10 cellular contexts compared by ENCODE assay signal in the genomic region with DNA sequence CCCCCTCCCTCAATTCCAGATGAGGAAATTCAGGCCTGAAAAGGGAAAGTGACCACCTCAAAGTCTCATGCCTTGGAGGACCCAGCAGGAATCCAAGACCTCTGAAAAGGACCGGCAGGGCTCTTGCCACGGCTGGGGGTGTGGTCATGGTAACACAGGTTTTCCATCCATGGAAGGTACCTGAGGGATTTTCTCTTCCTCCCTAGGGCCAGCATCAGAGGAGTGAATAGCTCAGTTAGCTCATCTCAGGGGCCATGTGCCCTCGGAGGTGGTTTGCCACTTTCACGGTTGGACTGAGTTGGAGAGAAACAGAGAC. TPM values are rescaled to one million over a fixed set of nuclear protein-coding genes. Genes with fewer than 3 reads are reported as not detected.
A peak's percentile ranks its signal among the peaks of the same experiment; 100 is the strongest.
DNase-seq lines count a peak whose midpoint lies in the region; ATAC-seq and TF ChIP-seq lines count a peak whose summit lies in the region.
"Had no signal": no experiment of that assay in that cellular context is flagged by ENCODE, and none has a peak within 500 bp of the region (broad histone marks: within the 10 kb centered on the region; RNA-seq: fewer than 3 reads in every experiment).

No MANE protein-coding gene starts in this region.

- H3K9ac ChIP-seq in liver (ENCODE audit: low read depth in 1 of 2, low read length in 2 of 2): peak overlapping the region in 1 of 2 donors; percentile 79

- intact Hi-C loops in heart left ventricle (cut with DNase I) (loop anchor here in 2 of 10 donors (2.0 to 5.0 kb wide), 2 partner anchors 49 to 51 kb away; no protein-coding TSS in a partner anchor), Right ventricle myocardium inferior (cut with DNase I) (no loop called here), upper lobe of right lung (cut with DNase I) (no loop called here)
- intact Hi-C loops in activated CD4-positive, alpha-beta memory T cell treated with anti-CD3 and anti-CD28 coated beads for 36 hours (cut with micrococcal nuclease): loop anchor here (10.0 kb wide), 1 partner anchor 217 kb away; no protein-coding TSS in a partner anchor

- H3K9me3 Mint-ChIP-seq in activated CD4-positive, alpha-beta memory T cell treated with anti-CD3 and anti-CD28 coated beads for 36 hours: no peaks in the 10 kb centered on the region

- H3K27me3 Mint-ChIP-seq in activated CD4-positive, alpha-beta memory T cell treated with anti-CD3 and anti-CD28 coated beads for 36 hours: peaks cover 60% of the 10 kb centered on the region

- 25 to 31% (median 30%) methylated on average over 4 of the region's 4 CpGs for WGBS in heart left ventricle, 4 donors
- WGBS in liver: 37% methylated on average over 4 of the region's 4 CpGs

- no peak for TF ChIP-seq CTCF in heart left ventricle (IDR thresholded peaks at IDR 0.05)
- TF ChIP-seq CTCF in liver (IDR thresholded peaks at IDR 0.05; ENCODE audit: low read depth, low read length, missing input control): no peak
- TF ChIP-seq CTCF in upper lobe of right lung (IDR thresholded peaks at IDR 0.05): no peak

- peak overlapping the region; percentile 75 for H3K4me3 Mint-ChIP-seq in activated CD4-positive, alpha-beta memory T cell treated with anti-CD3 and anti-CD28 coated beads for 36 hours

- no peaks in the 10 kb centered on the region for H3K9me3 ChIP-seq in heart left ventricle
- no peaks in the 10 kb centered on the region for H3K9me3 ChIP-seq in liver (ENCODE audit: control insufficient read depth in 4 of 4, low read length in 3 of 4)
- no peaks in the 10 kb centered on the region for H3K9me3 ChIP-seq in upper lobe of right lung

- TF ChIP-seq POLR2A in heart left ventricle (IDR thresholded peaks at IDR 0.05): no peak

- peaks cover 64% of the 10 kb centered on the region for H3K4me1 Mint-ChIP-seq in activated CD4-positive, alpha-beta memory T cell treated with anti-CD3 and anti-CD28 coated beads for 36 hours (ENCODE audit: low read depth)

- ATAC-seq in heart left ventricle (no peak), Right ventricle myocardium inferior (no peak), upper lobe of right lung (no peak), GM18502 (IDR thresholded peaks at IDR 0.05; ENCODE audit: poor library complexity, unreplicated experiment) (no peak), HG02870 (IDR thresholded peaks at IDR 0.05; ENCODE audit: unreplicated experiment) (no peak)

- DNase-seq in heart left ventricle (no peak), Right ventricle myocardium inferior (ENCODE audit: missing footprints) (no peak), upper lobe of right lung (no peak), NCI-H1417 treated with DMSO at 0.1 percent for 48 hours (lab: John Stamatoyannopoulos, UW) (no peak)
- DNase-seq in activated CD4-positive, alpha-beta memory T cell treated with anti-CD3 and anti-CD28 coated beads for 36 hours: no peak

- H3K36me3 Mint-ChIP-seq in activated CD4-positive, alpha-beta memory T cell treated with anti-CD3 and anti-CD28 coated beads for 36 hours: no peaks in the 10 kb centered on the region

- H3K27ac ChIP-seq in heart left ventricle (peak overlapping the region in 7 of 12 donors; percentile 67 to 91 (median 76)), liver (ENCODE audit: low read depth in 1 of 2, low read length in 2 of 2) (peak overlapping the region in 1 of 2 donors; percentile 43), upper lobe of right lung (peak overlapping the region; percentile 72)

- H3K27me3 ChIP-seq in heart left ventricle (peaks cover 0 to 9% (median 4%) of the 10 kb centered on the region in 9 donors), liver (ENCODE audit: control insufficient read depth in 4 of 4, insufficient read depth in 4 of 4, low read length in 3 of 4) (no peaks in the 10 kb centered on the region), upper lobe of right lung (no peaks in the 10 kb centered on the region)

- H3K27ac Mint-ChIP-seq in activated CD4-positive, alpha-beta memory T cell treated with anti-CD3 and anti-CD28 coated beads for 36 hours: no peak overlapping the region

- no peak for TF ChIP-seq RAD21 in liver (IDR thresholded peaks at IDR 0.05)

- CTCF ChIA-PET in activated CD4-positive, alpha-beta memory T cell treated with anti-CD3 and anti-CD28 coated beads for 36 hours (lab: Charles Lee): interaction anchor here (0.7 to 4.2 kb wide), 3 partner anchors 40 to 363 kb away, joined by 3 to 23 read pairs (median 9); no protein-coding TSS in a partner anchor

- POLR2A ChIA-PET in activated CD4-positive, alpha-beta memory T cell treated with anti-CD3 and anti-CD28 coated beads for 36 hours (lab: Charles Lee): no interaction called here

- peaks cover 0 to 11% (median 0%) of the 10 kb centered on the region in 9 donors for H3K36me3 ChIP-seq in heart left ventricle
- no peaks in the 10 kb centered on the region for H3K36me3 ChIP-seq in liver (ENCODE audit: control insufficient read depth in 4 of 4, insufficient read depth in 3 of 4, low read depth in 1 of 4, low read length in 3 of 4)
- H3K36me3 ChIP-seq in upper lobe of right lung: no peaks in the 10 kb centered on the region

- H3K4me3 ChIP-seq in heart left ventricle (peak overlapping the region; percentile 39 to 81 (median 62)), liver (ENCODE audit: low read depth in 1 of 3, low read length in 3 of 3) (peak overlapping the region; percentile 71 to 89 (median 81)), upper lobe of right lung (peak overlapping the region; percentile 66)

- H3K4me1 ChIP-seq in heart left ventricle: peaks cover 0 to 71% (median 13%) of the 10 kb centered on the region in 12 donors
- peaks cover 0 to 18% (median 7%) of the 10 kb centered on the region in 4 donors for H3K4me1 ChIP-seq in liver (ENCODE audit: control insufficient read depth in 4 of 4, insufficient read depth in 4 of 4, low read length in 3 of 4)
- peaks cover 31% of the 10 kb centered on the region for H3K4me1 ChIP-seq in upper lobe of right lung

TF ChIP-seq in liver, 16 proteins besides CTCF, POLR2A, EP300 and RAD21:
- TF ChIP-seq YY1 (IDR thresholded peaks at IDR 0.05): no peak
- TF ChIP-seq, protein P1, sequence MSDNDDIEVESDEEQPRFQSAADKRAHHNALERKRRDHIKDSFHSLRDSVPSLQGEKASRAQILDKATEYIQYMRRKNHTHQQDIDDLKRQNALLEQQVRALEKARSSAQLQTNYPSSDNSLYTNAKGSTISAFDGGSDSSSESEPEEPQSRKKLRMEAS (IDR thresholded peaks at IDR 0.05): no peak
- no peak for TF ChIP-seq FOXA1 (IDR thresholded peaks at IDR 0.05)
- TF ChIP-seq GABPA (IDR thresholded peaks at IDR 0.05 in 1 of 2, conservative IDR thresholded peaks at IDR 0.05 in 1 of 2): no peak
- no peak for TF ChIP-seq SP1 (IDR thresholded peaks at IDR 0.05)
- no peak for TF ChIP-seq EGR1 (IDR thresholded peaks at IDR 0.05; ENCODE audit: low read depth in 2 of 2)
- TF ChIP-seq, protein P2, sequence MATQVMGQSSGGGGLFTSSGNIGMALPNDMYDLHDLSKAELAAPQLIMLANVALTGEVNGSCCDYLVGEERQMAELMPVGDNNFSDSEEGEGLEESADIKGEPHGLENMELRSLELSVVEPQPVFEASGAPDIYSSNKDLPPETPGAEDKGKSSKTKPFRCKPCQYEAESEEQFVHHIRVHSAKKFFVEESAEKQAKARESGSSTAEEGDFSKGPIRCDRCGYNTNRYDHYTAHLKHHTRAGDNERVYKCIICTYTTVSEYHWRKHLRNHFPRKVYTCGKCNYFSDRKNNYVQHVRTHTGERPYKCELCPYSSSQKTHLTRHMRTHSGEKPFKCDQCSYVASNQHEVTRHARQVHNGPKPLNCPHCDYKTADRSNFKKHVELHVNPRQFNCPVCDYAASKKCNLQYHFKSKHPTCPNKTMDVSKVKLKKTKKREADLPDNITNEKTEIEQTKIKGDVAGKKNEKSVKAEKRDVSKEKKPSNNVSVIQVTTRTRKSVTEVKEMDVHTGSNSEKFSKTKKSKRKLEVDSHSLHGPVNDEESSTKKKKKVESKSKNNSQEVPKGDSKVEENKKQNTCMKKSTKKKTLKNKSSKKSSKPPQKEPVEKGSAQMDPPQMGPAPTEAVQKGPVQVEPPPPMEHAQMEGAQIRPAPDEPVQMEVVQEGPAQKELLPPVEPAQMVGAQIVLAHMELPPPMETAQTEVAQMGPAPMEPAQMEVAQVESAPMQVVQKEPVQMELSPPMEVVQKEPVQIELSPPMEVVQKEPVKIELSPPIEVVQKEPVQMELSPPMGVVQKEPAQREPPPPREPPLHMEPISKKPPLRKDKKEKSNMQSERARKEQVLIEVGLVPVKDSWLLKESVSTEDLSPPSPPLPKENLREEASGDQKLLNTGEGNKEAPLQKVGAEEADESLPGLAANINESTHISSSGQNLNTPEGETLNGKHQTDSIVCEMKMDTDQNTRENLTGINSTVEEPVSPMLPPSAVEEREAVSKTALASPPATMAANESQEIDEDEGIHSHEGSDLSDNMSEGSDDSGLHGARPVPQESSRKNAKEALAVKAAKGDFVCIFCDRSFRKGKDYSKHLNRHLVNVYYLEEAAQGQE (IDR thresholded peaks at IDR 0.05): no peak
- TF ChIP-seq FOXA2 (IDR thresholded peaks at IDR 0.05): no peak

RNA-seq across cellular contexts. Expression of a gene that starts 1.3 kb away (rescaled TPM):
- total RNA-seq in heart left ventricle (10 to 100 TPM in 3 of 9 donors, 1 to 10 TPM in 6; 1.6 to 73.9 (median 8.2) TPM), Right ventricle myocardium inferior (11.0 TPM), liver (1 to 10 TPM; 2.8 to 4.2 TPM), upper lobe of right lung (78.9 TPM)
- polyA plus RNA-seq in heart left ventricle (10 to 100 TPM in 1 of 2 donors, 1 to 10 TPM in 1; 2.6 to 10.8 TPM), liver (1 to 10 TPM; 1.6 to 1.7 TPM)
- total RNA-seq in activated CD4-positive, alpha-beta memory T cell treated with anti-CD3 and anti-CD28 coated beads for 36 hours: 1 to 10 TPM; 1.8 to 3.2 TPM
- total RNA-seq: Daoy had no signal

RNA-seq across cellular contexts. Expression of a gene that starts 59.7 kb away (rescaled TPM):
- total RNA-seq in heart left ventricle (under 1 TPM in 5 of 9 donors, not detected in 4; 0.30 to 0.95 (median 0.34) TPM), Right ventricle myocardium inferior (0.41 TPM), liver (under 1 TPM in 1 of 2 donors, not detected in 1; 0.09 TPM), upper lobe of right lung (0.69 TPM)
- polyA plus RNA-seq in heart left ventricle (under 1 TPM; 0.08 TPM), liver (under 1 TPM; 0.09 to 0.32 TPM)
- total RNA-seq in activated CD4-positive, alpha-beta memory T cell treated with anti-CD3 and anti-CD28 coated beads for 36 hours: not detected
- total RNA-seq: Daoy, dermis microvascular lymphatic vessel endothelial cell had no signal
